ENCODE assay signal across 16 cellular contexts in genomic region chr6:117280922-117281321, GRCh38. TPM values are rescaled to one million over a fixed set of nuclear protein-coding genes. Genes with fewer than 3 reads are reported as not detected.
DNase-seq lines count a peak whose midpoint lies in the region; ATAC-seq, FAIRE-seq and TF ChIP-seq lines count a peak whose summit lies in the region.
"Had no signal": no experiment of that assay in that cellular context is flagged by ENCODE, and none has a peak within 500 bp of the region (broad histone marks: within the 10 kb centered on the region; RNA-seq: fewer than 3 reads in every experiment).

No MANE protein-coding gene starts in this region.

- no peaks in the 10 kb centered on the region for H3K9me1 ChIP-seq in keratinocyte (ENCODE audit: control insufficient read depth, extremely low read depth, insufficient read depth, low read length)

- H3K27me3 Mint-ChIP-seq in Calu3 (ENCODE audit: unreplicated experiment) (peaks cover 18% of the 10 kb centered on the region), immature natural killer cell (ENCODE audit: low read depth in 3 of 3) (peaks cover 2 to 7% (median 3%) of the 10 kb centered on the region in 3 donors)
- H3K27me3 Mint-ChIP-seq in activated T-helper 17 cell treated with anti-CD3 and anti-CD28 coated beads, Interleukin-2, amount 50 U/mL, for 72 hours, result peaks cover 18% of the 10 kb centered on the region

- in situ Hi-C loops in SK-MEL-5 (cut with HindIII; ENCODE audit: low pct_unique_long_range_greater_than_20kb, low sequenced_read_pairs), result no loop called here

- no peaks in the 10 kb centered on the region for H3K9me3 ChIP-seq in keratinocyte (ENCODE audit: control insufficient read depth, low read depth, low read length)

- dilution Hi-C loops in keratinocyte (cut with MboI; ENCODE audit: extremely low pct_ligation_motif_present, low sequenced_read_pairs), result no loop called here

- H3K27ac Mint-ChIP-seq in Calu3 (ENCODE audit: unreplicated experiment) (no peak overlapping the region), immature natural killer cell (no peak overlapping the region)
- H3K27ac Mint-ChIP-seq in activated T-helper 17 cell treated with anti-CD3 and anti-CD28 coated beads, Interleukin-2, amount 50 U/mL, for 72 hours, result no peak overlapping the region
- H3K27ac Mint-ChIP-seq: activated naive CD8-positive, alpha-beta T cell treated with anti-CD3 and anti-CD28 coated beads for 36 hours; mesothelial cell of epicardium; stimulated activated naive CD8-positive, alpha-beta T cell treated with anti-CD3 and anti-CD28 coated beads, Interleukin-15, amount 100 ng/mL, for 72 hours had no signal

- H3K9me3 Mint-ChIP-seq in Calu3 (ENCODE audit: low read depth, unreplicated experiment), result peaks cover 4% of the 10 kb centered on the region
- peaks cover 0 to 2% (median 0%) of the 10 kb centered on the region in 6 donors for H3K9me3 Mint-ChIP-seq in immature natural killer cell
- no peaks in the 10 kb centered on the region for H3K9me3 Mint-ChIP-seq in activated T-helper 17 cell treated with anti-CD3 and anti-CD28 coated beads, Interleukin-2, amount 50 U/mL, for 72 hours
- H3K9me3 Mint-ChIP-seq: activated naive CD8-positive, alpha-beta T cell treated with anti-CD3 and anti-CD28 coated beads for 36 hours; mesothelial cell of epicardium had no signal

- H3K4me3 Mint-ChIP-seq in Calu3 (ENCODE audit: low read depth, unreplicated experiment) (no peak overlapping the region), immature natural killer cell (no peak overlapping the region)
- H3K4me3 Mint-ChIP-seq in activated T-helper 17 cell treated with anti-CD3 and anti-CD28 coated beads, Interleukin-2, amount 50 U/mL, for 72 hours, result no peak overlapping the region
- H3K4me3 Mint-ChIP-seq: activated naive CD8-positive, alpha-beta T cell treated with anti-CD3 and anti-CD28 coated beads for 36 hours; mesothelial cell of epicardium; stimulated activated naive CD8-positive, alpha-beta T cell treated with anti-CD3 and anti-CD28 coated beads, Interleukin-15, amount 100 ng/mL, for 72 hours had no signal

- CTCF ChIA-PET in Calu3 (lab: Charles Lee) (no interaction called here), HEK293T (lab: Yijun Ruan, JAX) (no interaction called here)

- no peaks in the 10 kb centered on the region for H3K36me3 ChIP-seq in keratinocyte (ENCODE audit: control insufficient read depth in 2 of 2, extremely low read depth in 1 of 2, insufficient read depth in 2 of 2, low read length in 2 of 2)

- H4K20me1 ChIP-seq in keratinocyte (ENCODE audit: control insufficient read depth, extremely low read depth, insufficient read depth, low read length), result no peaks in the 10 kb centered on the region

- TF ChIP-seq CTCF in Calu3 (IDR thresholded peaks at IDR 0.05; ENCODE audit: unreplicated experiment) (no peak), keratinocyte (optimal IDR thresholded peaks at IDR 0.05 in 1 of 3, IDR thresholded peaks at IDR 0.05 in 1 of 3, conservative IDR thresholded peaks at IDR 0.05 in 1 of 3; ENCODE audit: extremely low read depth in 1 of 3, insufficient read depth in 2 of 3, low read length in 3 of 3) (peak; percentile 11 to 35 (median 22)), foreskin fibroblast (IDR thresholded peaks at IDR 0.05; ENCODE audit: low read depth, low read length) (no peak)

- H3K4me2 ChIP-seq in keratinocyte (ENCODE audit: control insufficient read depth, extremely low read depth, insufficient read depth, low read depth, low read length), result no peak overlapping the region

- intact Hi-C loops in Calu3 (cut with micrococcal nuclease; ENCODE audit: unreplicated experiment), result no loop called here

- POLR2A ChIA-PET in HEK293T (lab: Yijun Ruan, JAX), result no interaction called here

- no peak overlapping the region for H3K4me3 ChIP-seq in keratinocyte (ENCODE audit: control insufficient read depth in 2 of 3, extremely low read depth in 1 of 3, insufficient read depth in 2 of 3, low read depth in 1 of 3, low read length in 3 of 3)
- H3K4me3 ChIP-seq in foreskin fibroblast (ENCODE audit: low read depth in 1 of 2, low read length in 2 of 2), result no peak overlapping the region

- BruUV-seq in Calu3 (replicated peaks; lab: Mats Ljungman, UMichigan), result no TSS peak

- H3K9ac ChIP-seq in keratinocyte (ENCODE audit: control insufficient read depth, extremely low read depth, insufficient read depth, low read length), result no peak overlapping the region

- H3K79me2 ChIP-seq in keratinocyte (ENCODE audit: control insufficient read depth, insufficient read depth, low read length), result no peaks in the 10 kb centered on the region

- DNase-seq in Calu3 (peak; percentile 30), HEK293T (ENCODE audit: extremely low spot score) (peak; percentile 35), SK-MEL-5 (ENCODE audit: low read depth, low spot score) (peak; percentile 42), keratinocyte (ENCODE audit: low read depth, low spot score) (no peak), immature natural killer cell (no peak), foreskin fibroblast (no peak)
- DNase-seq: activated naive CD8-positive, alpha-beta T cell treated with anti-CD3 and anti-CD28 coated beads for 36 hours; effector CD8-positive, alpha-beta T cell; NCI-H1436 treated with DMSO at 0.1 percent for 48 hours; stimulated activated CD4-positive, alpha-beta T cell treated with anti-CD3 and anti-CD28 coated beads, Interleukin-4, amount 100 ng/mL, for 24 hours; stimulated activated naive CD8-positive, alpha-beta T cell treated with anti-CD3 and anti-CD28 coated beads, Interleukin-15, amount 100 ng/mL, for 72 hours had no signal

- H3K4me1 Mint-ChIP-seq in Calu3 (ENCODE audit: low read depth, unreplicated experiment), result no peaks in the 10 kb centered on the region
- no peaks in the 10 kb centered on the region for H3K4me1 Mint-ChIP-seq in immature natural killer cell
- H3K4me1 Mint-ChIP-seq in activated T-helper 17 cell treated with anti-CD3 and anti-CD28 coated beads, Interleukin-2, amount 50 U/mL, for 72 hours, result no peaks in the 10 kb centered on the region
- H3K4me1 Mint-ChIP-seq: activated naive CD8-positive, alpha-beta T cell treated with anti-CD3 and anti-CD28 coated beads for 36 hours; mesothelial cell of epicardium; stimulated activated naive CD8-positive, alpha-beta T cell treated with anti-CD3 and anti-CD28 coated beads, Interleukin-15, amount 100 ng/mL, for 72 hours had no signal

- no peak for ATAC-seq in GM21528 (IDR thresholded peaks at IDR 0.05; ENCODE audit: low FRiP score, unreplicated experiment)
- no peak for ATAC-seq in activated T-helper 17 cell treated with anti-CD3 and anti-CD28 coated beads, Interleukin-2, amount 50 U/mL, for 72 hours (replicated peaks)
- ATAC-seq: stimulated activated naive CD8-positive, alpha-beta T cell treated with anti-CD3 and anti-CD28 coated beads, Interleukin-15, amount 100 ng/mL, for 72 hours had no signal

- H2AFZ ChIP-seq in keratinocyte (ENCODE audit: control insufficient read depth, low read length), result no peak overlapping the region

- H3K36me3 Mint-ChIP-seq in Calu3 (ENCODE audit: insufficient read depth, unreplicated experiment) (no peaks in the 10 kb centered on the region), immature natural killer cell (no peaks in the 10 kb centered on the region)
- H3K36me3 Mint-ChIP-seq in activated T-helper 17 cell treated with anti-CD3 and anti-CD28 coated beads, Interleukin-2, amount 50 U/mL, for 72 hours (ENCODE audit: low read depth), result no peaks in the 10 kb centered on the region
- H3K36me3 Mint-ChIP-seq: activated naive CD8-positive, alpha-beta T cell treated with anti-CD3 and anti-CD28 coated beads for 36 hours; mesothelial cell of epicardium had no signal

- peaks cover 7% of the 10 kb centered on the region for H3K27me3 ChIP-seq in keratinocyte (ENCODE audit: control insufficient read depth, extremely low read depth, insufficient read depth, low read length)

- FAIRE-seq in keratinocyte (lab: Jason Lieb, UNC), result no peak

- no peaks in the 10 kb centered on the region for H3K4me1 ChIP-seq in keratinocyte (ENCODE audit: control insufficient read depth, extremely low read depth, insufficient read depth, low read length)

- no peak overlapping the region for H3K27ac ChIP-seq in keratinocyte (ENCODE audit: control insufficient read depth, insufficient read depth, low read length)
- H3K27ac ChIP-seq: HL-60 had no signal

TF ChIP-seq in HEK293T, 16 proteins besides CTCF, POLR2A, EP300 and RAD21 (continues in another document):
- TF ChIP-seq HDGF (IDR thresholded peaks at IDR 0.05; ENCODE audit: borderline replicate concordance), result no peak
- TF ChIP-seq CTBP1 (IDR thresholded peaks at IDR 0.05; ENCODE audit: borderline replicate concordance), result no peak
- TF ChIP-seq ZNF384 (IDR thresholded peaks at IDR 0.05), result no peak
- no peak for TF ChIP-seq PKNOX1 (IDR thresholded peaks at IDR 0.05)
- TF ChIP-seq ARNT (IDR thresholded peaks at IDR 0.05), result no peak
- no peak for TF ChIP-seq L3MBTL2 (conservative IDR thresholded peaks at IDR 0.05)
- TF ChIP-seq TARDBP (IDR thresholded peaks at IDR 0.05), result no peak
- no peak for TF ChIP-seq FOXM1 (IDR thresholded peaks at IDR 0.05; ENCODE audit: borderline replicate concordance)
- TF ChIP-seq SUZ12 (IDR thresholded peaks at IDR 0.05), result no peak
- TF ChIP-seq LEF1 (IDR thresholded peaks at IDR 0.05; ENCODE audit: borderline replicate concordance), result no peak
- no peak for TF ChIP-seq FOXK2 (IDR thresholded peaks at IDR 0.05)
- TF ChIP-seq SP1 (IDR thresholded peaks at IDR 0.05), result no peak

RNA-seq across cellular contexts. Expression of gene VGLL2, which starts 15.6 kb away (rescaled TPM):
- total RNA-seq in Calu3 (2022), result not detected in 2 replicates
- total RNA-seq in SK-MEL-5 (2014; rRNA removed; shearing (Covaris generic)), result not detected in 2 replicates
- not detected in 2 replicates for polyA plus RNA-seq in SK-MEL-5 (2015; cell fraction: cytosol; rRNA removed)
- polyA plus RNA-seq in SK-MEL-5 (2015; cell fraction: nucleus; rRNA removed), result not detected in 2 replicates
- polyA plus RNA-seq in keratinocyte (not detected in 3 replicates), immature natural killer cell (not detected)
- polyA plus RNA-seq in keratinocyte (2011; ENCODE audit: low read depth), result not detected
- polyA plus RNA-seq in keratinocyte (2011; cell fraction: cytosol; rRNA removed), result not detected in 2 replicates
- polyA plus RNA-seq in keratinocyte (2011; cell fraction: nucleus; rRNA removed), result not detected in 2 replicates
- polyA plus RNA-seq in keratinocyte (2012; ENCODE audit: low replicate concordance), result not detected in 2 replicates
- polyA minus RNA-seq in keratinocyte, result not detected in 3 replicates
- polyA minus RNA-seq in keratinocyte (2011; cell fraction: cytosol; rRNA and poly(A)+ RNA removed), result not detected
- not detected in 2 replicates for polyA minus RNA-seq in keratinocyte (2011; cell fraction: nucleus; rRNA and poly(A)+ RNA removed)
- not detected for total RNA-seq in activated T-helper 17 cell treated with anti-CD3 and anti-CD28 coated beads, Interleukin-2, amount 50 U/mL, for 72 hours
- total RNA-seq: activated naive CD8-positive, alpha-beta T cell treated with anti-CD3 and anti-CD28 coated beads for 36 hours; mesothelial cell of epicardium; posterior vena cava had no signal

Comparison
In these comparisons a context has a peak if more than half of its experiments do, and no peak if none do; other contexts are left out.
1. DNase-seq: peak in Calu3 (single experiment), HEK293T (single experiment) and SK-MEL-5 (single experiment); none in keratinocyte (single experiment), immature natural killer cell (0 of 3) and foreskin fibroblast (0 of 2).
2. CTCF ChIP-seq: peak in keratinocyte (3 of 3); none in Calu3 (single experiment) and foreskin fibroblast (single experiment).